Comparison of ENCODE assay signal across 8 cellular contexts in genomic region chr9:18255158-18255629, GRCh38.
DNase-seq lines count a peak whose midpoint lies in the region; ATAC-seq and TF ChIP-seq lines count a peak whose summit lies in the region.

No MANE protein-coding gene starts in this region.

- H3K9me3 Mint-ChIP-seq in naive thymus-derived CD8-positive, alpha-beta T cell: no peaks in the 10 kb centered on the region
- H3K9me3 Mint-ChIP-seq in stimulated activated effector memory CD8-positive, alpha-beta T cell treated with anti-CD3 and anti-CD28 coated beads, Interleukin-12 subunit alpha, Interleukin-12 subunit beta, amount 100 ng/mL, for 72 hours: no peaks in the 10 kb centered on the region

- H3K4me1 Mint-ChIP-seq in naive thymus-derived CD8-positive, alpha-beta T cell: peaks cover 0 to 1% (median 0%) of the 10 kb centered on the region in 4 donors
- peaks cover 6% of the 10 kb centered on the region for H3K4me1 Mint-ChIP-seq in stimulated activated effector memory CD8-positive, alpha-beta T cell treated with anti-CD3 and anti-CD28 coated beads, Interleukin-12 subunit alpha, Interleukin-12 subunit beta, amount 100 ng/mL, for 72 hours

- H3K4me3 Mint-ChIP-seq in naive thymus-derived CD8-positive, alpha-beta T cell: no peak overlapping the region
- H3K4me3 Mint-ChIP-seq in stimulated activated effector memory CD8-positive, alpha-beta T cell treated with anti-CD3 and anti-CD28 coated beads, Interleukin-12 subunit alpha, Interleukin-12 subunit beta, amount 100 ng/mL, for 72 hours: no peak overlapping the region

- H3K9me3 ChIP-seq in NT2/D1 (ENCODE audit: insufficient read depth, low read length) (no peaks in the 10 kb centered on the region), esophagus muscularis mucosa (no peaks in the 10 kb centered on the region)

- TF ChIP-seq EP300 in esophagus muscularis mucosa (IDR thresholded peaks at IDR 0.05): no peak

- H3K4me1 ChIP-seq in NT2/D1 (ENCODE audit: insufficient read depth, insufficient read length) (no peaks in the 10 kb centered on the region), esophagus muscularis mucosa (peaks cover 8 to 28% (median 25%) of the 10 kb centered on the region in 4 donors)

- no peak for TF ChIP-seq POLR2A in esophagus muscularis mucosa (IDR thresholded peaks at IDR 0.05; ENCODE audit: low read depth)

- POLR2A ChIA-PET in naive thymus-derived CD8-positive, alpha-beta T cell (lab: Charles Lee): no interaction called here

- no peak overlapping the region for H3K4me3 ChIP-seq in NT2/D1 (ENCODE audit: insufficient read length, low read depth)
- no peak overlapping the region for H3K4me3 ChIP-seq in esophagus muscularis mucosa

- peaks cover 6 to 20% (median 12%) of the 10 kb centered on the region in 5 donors for H3K27me3 Mint-ChIP-seq in naive thymus-derived CD8-positive, alpha-beta T cell

- peaks cover 2% of the 10 kb centered on the region for H3K27me3 ChIP-seq in NT2/D1 (ENCODE audit: insufficient read depth, insufficient read length)
- H3K27me3 ChIP-seq in esophagus muscularis mucosa: no peaks in the 10 kb centered on the region

- H3K27ac Mint-ChIP-seq in naive thymus-derived CD8-positive, alpha-beta T cell: no peak overlapping the region
- no peak overlapping the region for H3K27ac Mint-ChIP-seq in stimulated activated effector memory CD8-positive, alpha-beta T cell treated with anti-CD3 and anti-CD28 coated beads, Interleukin-12 subunit alpha, Interleukin-12 subunit beta, amount 100 ng/mL, for 72 hours

- no peak overlapping the region for H3K9ac ChIP-seq in NT2/D1 (ENCODE audit: insufficient read length, low read depth)

- H3K36me3 ChIP-seq in NT2/D1 (ENCODE audit: insufficient read depth, insufficient read length, low read length) (no peaks in the 10 kb centered on the region), esophagus muscularis mucosa (no peaks in the 10 kb centered on the region)

- peak; percentile 97 for ATAC-seq in GM21390 (IDR thresholded peaks at IDR 0.05; ENCODE audit: unreplicated experiment)
- ATAC-seq in naive thymus-derived CD8-positive, alpha-beta T cell: peak; percentile 73 to 76
- peak; percentile 68 for ATAC-seq in stimulated activated effector memory CD8-positive, alpha-beta T cell treated with anti-CD3 and anti-CD28 coated beads, Interleukin-12 subunit alpha, Interleukin-12 subunit beta, amount 100 ng/mL, for 72 hours

- peak; percentile 94 to 97 (median 95) for TF ChIP-seq CTCF in esophagus muscularis mucosa (IDR thresholded peaks at IDR 0.05)

- DNase-seq in DMS 273 treated with DMSO at 0.1 percent for 48 hours (lab: John Stamatoyannopoulos, UW): peak; percentile 14
- peak; percentile 35 for DNase-seq in HS-27A (ENCODE audit: low read depth)
- peak; percentile 81 for DNase-seq in NT2/D1 (ENCODE audit: low read depth, low spot score)
- DNase-seq in activated CD8-positive, alpha-beta memory T cell treated with anti-CD3 and anti-CD28 coated beads, Interleukin-2, amount 50 U/mL, for 48 hours: peak; percentile 90
- DNase-seq in esophagus muscularis mucosa (ENCODE audit: extremely low spot score): no peak
- DNase-seq in naive thymus-derived CD8-positive, alpha-beta T cell: peak; percentile 39 to 84 (median 66)
- DNase-seq in stimulated activated effector memory CD8-positive, alpha-beta T cell treated with anti-CD3 and anti-CD28 coated beads, Interleukin-12 subunit alpha, Interleukin-12 subunit beta, amount 100 ng/mL, for 72 hours (ENCODE audit: low spot score in 2 of 2): peak; percentile 61 to 70

- intact Hi-C loops in esophagus muscularis mucosa (cut with DNase I): loop anchor here (1.0 to 10.0 kb wide), 4 partner anchors 187 to 772 kb away; no protein-coding TSS in a partner anchor

- WGBS in esophagus muscularis mucosa: under 1% methylated on average over 9 of the region's 9 CpGs

- no peak overlapping the region for H3K27ac ChIP-seq in esophagus muscularis mucosa (replicated peaks in 1 of 4)

- no peaks in the 10 kb centered on the region for H3K36me3 Mint-ChIP-seq in naive thymus-derived CD8-positive, alpha-beta T cell
- no peaks in the 10 kb centered on the region for H3K36me3 Mint-ChIP-seq in stimulated activated effector memory CD8-positive, alpha-beta T cell treated with anti-CD3 and anti-CD28 coated beads, Interleukin-12 subunit alpha, Interleukin-12 subunit beta, amount 100 ng/mL, for 72 hours
